Comparison of ENCODE assay signal across 29 cellular contexts in the genomic region with DNA sequence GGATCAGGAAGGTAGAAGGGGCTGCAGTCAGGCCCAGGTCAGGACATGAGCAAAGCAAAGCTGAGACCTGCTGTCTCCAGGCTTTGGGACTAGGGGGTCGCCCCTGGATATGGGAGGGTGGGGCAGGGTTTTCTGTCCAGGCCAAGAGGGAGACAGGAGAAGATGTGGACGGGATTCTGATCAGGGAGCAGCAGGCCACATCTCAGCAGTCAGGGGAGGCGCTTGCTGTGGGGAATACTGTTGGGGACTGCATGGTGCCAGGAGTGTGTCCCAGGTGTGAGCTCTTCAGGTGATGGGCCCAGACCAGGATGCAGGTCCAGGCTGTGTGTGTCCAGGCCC. TPM values are rescaled to one million over a fixed set of nuclear protein-coding genes. Genes with fewer than 3 reads are reported as not detected.
"Had no signal": no experiment of that assay in that cellular context is flagged by ENCODE, and none has a peak within 500 bp of the region (broad histone marks: within the 10 kb centered on the region; RNA-seq: fewer than 3 reads in every experiment).

No MANE protein-coding gene starts in this region.

- H3K9me3 Mint-ChIP-seq: mesothelial cell of epicardium; natural killer cell treated with Interleukin-12 subunit alpha and Interleukin-12 subunit beta and Interleukin-15 and Interleukin-18, amount 100 ng/mL, for 72 hours; stimulated activated effector memory CD8-positive, alpha-beta T cell treated with anti-CD3 and anti-CD28 coated beads, Interleukin-12 subunit alpha, Interleukin-12 subunit beta, amount 100 ng/mL, for 72 hours; stimulated activated naive CD8-positive, alpha-beta T cell treated with anti-CD3 and anti-CD28 coated beads, Interleukin-15, Interleukin-2, amounts not matched to agents 100 ng/mL and 50 ng/mL, for 24 hours had no signal

- H3K36me3 ChIP-seq: left lung, sigmoid colon, spleen, suprapubic skin, thoracic aorta, tibial artery, upper lobe of right lung had no signal

- H3K4me1 ChIP-seq: left lung, parathyroid adenoma, sigmoid colon, suprapubic skin, tibial artery, upper lobe of right lung had no signal

- H3K27ac ChIP-seq: left lung, parathyroid adenoma, sigmoid colon, spleen, suprapubic skin, thoracic aorta, tibial artery, upper lobe of right lung had no signal

- H3K79me2 ChIP-seq: parathyroid adenoma had no signal

- H3K4me1 Mint-ChIP-seq: mesothelial cell of epicardium; naive thymus-derived CD4-positive, alpha-beta T cell had no signal

- H3K27me3 Mint-ChIP-seq: natural killer cell treated with Interleukin-12 subunit alpha and Interleukin-12 subunit beta and Interleukin-15 and Interleukin-18, amount 100 ng/mL, for 72 hours; stimulated activated naive CD8-positive, alpha-beta T cell treated with anti-CD3 and anti-CD28 coated beads, Interleukin-15, Interleukin-2, amounts not matched to agents 100 ng/mL and 50 ng/mL, for 24 hours had no signal

- DNase-seq: hippocampal formation; kidney glomerular epithelial cell; left colon; mesendoderm; naive thymus-derived CD4-positive, alpha-beta T cell; nucleus accumbens; retina; sigmoid colon; small intestine; spleen; stimulated activated CD4-positive, alpha-beta T cell treated with anti-CD3 and anti-CD28 coated beads, Interleukin-4, amount 100 ng/mL, for 24 hours; stimulated activated naive CD4-positive, alpha-beta T cell; tibial artery; trophoblast cell; upper lobe of right lung had no signal

- H3K4me3 Mint-ChIP-seq: mesothelial cell of epicardium; naive thymus-derived CD4-positive, alpha-beta T cell; natural killer cell treated with Interleukin-12 subunit alpha and Interleukin-12 subunit beta and Interleukin-15 and Interleukin-18, amount 100 ng/mL, for 72 hours; stimulated activated effector memory CD8-positive, alpha-beta T cell treated with anti-CD3 and anti-CD28 coated beads, Interleukin-12 subunit alpha, Interleukin-12 subunit beta, amount 100 ng/mL, for 72 hours; stimulated activated naive CD8-positive, alpha-beta T cell treated with anti-CD3 and anti-CD28 coated beads, Interleukin-15, Interleukin-2, amounts not matched to agents 100 ng/mL and 50 ng/mL, for 24 hours had no signal

- H3K9me3 ChIP-seq: left lung, sigmoid colon, spleen, suprapubic skin, thoracic aorta, tibial artery, upper lobe of right lung had no signal

- FAIRE-seq: keratinocyte, small intestine had no signal

- H3K4me3 ChIP-seq: left lung, lung, sigmoid colon, spleen, suprapubic skin, thoracic aorta, tibial artery, upper lobe of right lung had no signal

- ATAC-seq: left colon; left lung; naive thymus-derived CD4-positive, alpha-beta T cell; natural killer cell treated with Interleukin-12 subunit alpha and Interleukin-12 subunit beta and Interleukin-15 and Interleukin-18, amount 100 ng/mL, for 72 hours; right cardiac atrium; stimulated activated effector memory CD8-positive, alpha-beta T cell treated with anti-CD3 and anti-CD28 coated beads, Interleukin-12 subunit alpha, Interleukin-12 subunit beta, amount 100 ng/mL, for 72 hours; upper lobe of right lung had no signal

- H2AFZ ChIP-seq: parathyroid adenoma had no signal

- H3K36me3 Mint-ChIP-seq: mesothelial cell of epicardium; naive thymus-derived CD4-positive, alpha-beta T cell; natural killer cell treated with Interleukin-12 subunit alpha and Interleukin-12 subunit beta and Interleukin-15 and Interleukin-18, amount 100 ng/mL, for 72 hours; stimulated activated effector memory CD8-positive, alpha-beta T cell treated with anti-CD3 and anti-CD28 coated beads, Interleukin-12 subunit alpha, Interleukin-12 subunit beta, amount 100 ng/mL, for 72 hours had no signal

- H3K27ac Mint-ChIP-seq: mesothelial cell of epicardium; naive thymus-derived CD4-positive, alpha-beta T cell; natural killer cell treated with Interleukin-12 subunit alpha and Interleukin-12 subunit beta and Interleukin-15 and Interleukin-18, amount 100 ng/mL, for 72 hours; stimulated activated effector memory CD8-positive, alpha-beta T cell treated with anti-CD3 and anti-CD28 coated beads, Interleukin-12 subunit alpha, Interleukin-12 subunit beta, amount 100 ng/mL, for 72 hours had no signal

- H3K27me3 ChIP-seq: left lung, sigmoid colon, spleen, suprapubic skin had no signal

- H3K9ac ChIP-seq: parathyroid adenoma had no signal

RNA-seq across cellular contexts. Expression of gene IGLL5, which starts 29.3 kb away (rescaled TPM):
- total RNA-seq: lower leg skin, mesothelial cell of epicardium, osteocyte, pulmonary artery endothelial cell, suprapubic skin had no signal
- polyA plus RNA-seq: keratinocyte, right cardiac atrium had no signal
